15 cellular contexts compared by ENCODE assay signal in the genomic region with DNA sequence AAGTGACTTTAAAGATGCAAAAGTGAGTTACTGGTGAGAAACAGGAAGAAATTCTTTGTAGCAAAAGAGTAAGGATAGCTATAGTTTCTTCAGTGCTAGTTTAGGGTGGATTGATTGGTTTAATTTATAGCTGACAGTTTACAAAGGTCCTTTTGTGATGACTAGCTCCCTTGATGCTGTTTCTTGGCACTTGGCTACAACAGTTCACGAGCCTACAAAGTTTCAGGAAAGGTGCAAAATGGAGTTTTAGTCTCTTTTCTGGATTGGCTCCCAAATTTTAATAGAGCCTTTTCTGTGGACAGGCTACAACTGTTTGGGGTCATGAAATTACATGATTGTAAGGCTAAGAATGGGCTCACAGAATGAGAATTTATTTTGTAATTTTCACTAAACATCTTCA. TPM values are rescaled to one million over a fixed set of nuclear protein-coding genes. Genes with fewer than 3 reads are reported as not detected.
A peak's percentile ranks its signal among the peaks of the same experiment; 100 is the strongest.
DNase-seq lines count a peak whose midpoint lies in the region; ATAC-seq and TF ChIP-seq lines count a peak whose summit lies in the region.
"Had no signal": no experiment of that assay in that cellular context is flagged by ENCODE, and none has a peak within 500 bp of the region (broad histone marks: within the 10 kb centered on the region; RNA-seq: fewer than 3 reads in every experiment).

No MANE protein-coding gene starts in this region.

- no peaks in the 10 kb centered on the region for H3K9me3 ChIP-seq in Panc1 (ENCODE audit: control insufficient read depth, insufficient read depth, low read depth, low read length)

- no peaks in the 10 kb centered on the region for H3K79me2 ChIP-seq in mesendoderm (ENCODE audit: control insufficient read depth, insufficient read depth, low read length)

- peaks cover 4% of the 10 kb centered on the region for H3K9me3 Mint-ChIP-seq in activated T-helper 17 cell treated with anti-CD3 and anti-CD28 coated beads, Interleukin-2, amount 50 U/mL, for 72 hours

- no peak for ATAC-seq in Panc1
- no peak for ATAC-seq in activated T-helper 17 cell treated with anti-CD3 and anti-CD28 coated beads, Interleukin-2, amount 50 U/mL, for 72 hours (replicated peaks)

- H3K18ac ChIP-seq in mesendoderm (ENCODE audit: low read length): no peak overlapping the region

- no peak overlapping the region for H2AK5ac ChIP-seq in mesendoderm (ENCODE audit: low read length)

- no peak overlapping the region for H2BK120ac ChIP-seq in mesendoderm (ENCODE audit: low read depth, low read length)

- no peaks in the 10 kb centered on the region for H3K36me3 ChIP-seq in Panc1 (ENCODE audit: control insufficient read depth, insufficient read depth, low read length)
- H3K36me3 ChIP-seq in mesendoderm (ENCODE audit: control insufficient read depth, insufficient read depth, low read length): no peaks in the 10 kb centered on the region

- intact Hi-C loops in Panc1 (cut with micrococcal nuclease; ENCODE audit: unreplicated experiment): no loop called here

- H3K4me1 Mint-ChIP-seq in activated T-helper 17 cell treated with anti-CD3 and anti-CD28 coated beads, Interleukin-2, amount 50 U/mL, for 72 hours: peaks cover 15% of the 10 kb centered on the region

- H3K9ac ChIP-seq in mesendoderm (ENCODE audit: low read length): no peak overlapping the region

- H3K23ac ChIP-seq in mesendoderm (ENCODE audit: low read length): no peak overlapping the region

- no peak overlapping the region for H3K4ac ChIP-seq in mesendoderm (ENCODE audit: low read depth, low read length)

- CTCF ChIA-PET in Panc1 (lab: Charles Lee): no interaction called here

- no peaks in the 10 kb centered on the region for H3K79me1 ChIP-seq in mesendoderm (ENCODE audit: low read length)

- no peak for TF ChIP-seq CTCF in Panc1 (IDR thresholded peaks at IDR 0.05)

- H3K36me3 Mint-ChIP-seq in activated T-helper 17 cell treated with anti-CD3 and anti-CD28 coated beads, Interleukin-2, amount 50 U/mL, for 72 hours (ENCODE audit: low read depth): peaks cover 19% of the 10 kb centered on the region

- peak overlapping the region; percentile 56 for H3K27ac Mint-ChIP-seq in activated T-helper 17 cell treated with anti-CD3 and anti-CD28 coated beads, Interleukin-2, amount 50 U/mL, for 72 hours
- H3K27ac Mint-ChIP-seq: CD4-positive, alpha-beta T cell; H9 had no signal

- no peaks in the 10 kb centered on the region for H3K27me3 Mint-ChIP-seq in activated T-helper 17 cell treated with anti-CD3 and anti-CD28 coated beads, Interleukin-2, amount 50 U/mL, for 72 hours
- H3K27me3 Mint-ChIP-seq: CD4-positive, alpha-beta T cell had no signal

- H3K4me1 ChIP-seq in Panc1 (ENCODE audit: control insufficient read depth, insufficient read depth, low read length): no peaks in the 10 kb centered on the region
- no peaks in the 10 kb centered on the region for H3K4me1 ChIP-seq in mesendoderm (ENCODE audit: control insufficient read depth, low read depth, low read length)

- H3K27me3 ChIP-seq in Panc1 (ENCODE audit: control insufficient read depth, insufficient read depth, low read length): no peaks in the 10 kb centered on the region
- H3K27me3 ChIP-seq in mesendoderm (ENCODE audit: insufficient read depth, low read length, poor library complexity): no peaks in the 10 kb centered on the region

- H3K56ac ChIP-seq in mesendoderm (ENCODE audit: low read length): no peak overlapping the region

- DNase-seq in Panc1 (ENCODE audit: low read depth, low spot score) (no peak), medulla oblongata (ENCODE audit: extremely low spot score) (peak; percentile 37), amniotic stem cell (lab: John Stamatoyannopoulos, UW) (no peak), NCI-H2029 (lab: John Stamatoyannopoulos, UW) (no peak), GF-D8 (lab: John Stamatoyannopoulos, UW) (no peak), mesendoderm (no peak)
- DNase-seq: ACHN; AML-193; CD4-positive, alpha-beta T cell; DMS153; DMS79; GDM1; H9 had no signal

- TSS peak; percentile 22 for BruUV-seq in Panc1 (replicated peaks; lab: Mats Ljungman, UMichigan)

- no peak overlapping the region for H3K4me3 Mint-ChIP-seq in activated T-helper 17 cell treated with anti-CD3 and anti-CD28 coated beads, Interleukin-2, amount 50 U/mL, for 72 hours
- H3K4me3 Mint-ChIP-seq: CD4-positive, alpha-beta T cell; H9 had no signal

- H3K4me3 ChIP-seq in Panc1 (ENCODE audit: low read depth in 2 of 2, low read length in 2 of 2) (no peak overlapping the region), mesendoderm (ENCODE audit: low read length) (no peak overlapping the region)

- in situ Hi-C loops in Panc1 (cut with HindIII; ENCODE audit: low pct_unique_long_range_greater_than_20kb, low sequenced_read_pairs): no loop called here

- WGBS in mesendoderm (ENCODE audit: extremely low coverage, insufficient coverage, low lambda C conversion rate): no CpG with 5 or more reads among the region's 1 CpG

- H4K5ac ChIP-seq in mesendoderm (ENCODE audit: low read length): no peak overlapping the region

- no peak overlapping the region for H2BK15ac ChIP-seq in mesendoderm (replicated peaks; ENCODE audit: low read depth)

- H3K27ac ChIP-seq in Panc1 (ENCODE audit: low read length) (no peak overlapping the region), mesendoderm (ENCODE audit: low read depth, low read length) (no peak overlapping the region)
- H3K27ac ChIP-seq: C4-2B had no signal

- H2BK5ac ChIP-seq in mesendoderm (ENCODE audit: low read length): no peak overlapping the region

- no peak overlapping the region for H4K8ac ChIP-seq in mesendoderm (ENCODE audit: low read depth, low read length)

- no peak overlapping the region for H3K4me2 ChIP-seq in mesendoderm (ENCODE audit: low read length)

- POLR2A ChIA-PET in Panc1 (lab: Charles Lee): no interaction called here

RNA-seq across cellular contexts. Expression of gene BNIP1, which starts 40.9 kb away (rescaled TPM):
- total RNA-seq in Panc1 (2021; ENCODE audit: unreplicated experiment): 12.3 TPM
- polyA plus RNA-seq in Panc1 (2012; ENCODE audit: insufficient read length): 8.6 TPM
- total RNA-seq in activated T-helper 17 cell treated with anti-CD3 and anti-CD28 coated beads, Interleukin-2, amount 50 U/mL, for 72 hours: 10 to 100 TPM; 13.0 to 18.5 TPM
- 13.2 TPM for polyA plus RNA-seq in mesendoderm (2013, experiment 1 of 2)
- polyA plus RNA-seq in mesendoderm (2013, experiment 2 of 2): 14.1 TPM

RNA-seq across cellular contexts. Expression of gene CREBRF, which starts 47.3 kb away (rescaled TPM):
- total RNA-seq in Panc1 (2021; ENCODE audit: unreplicated experiment): 9.0 TPM
- 3.2 TPM for polyA plus RNA-seq in Panc1 (2012; ENCODE audit: insufficient read length)
- total RNA-seq in activated T-helper 17 cell treated with anti-CD3 and anti-CD28 coated beads, Interleukin-2, amount 50 U/mL, for 72 hours: 10 to 100 TPM; 10.5 to 29.5 TPM
- polyA plus RNA-seq in mesendoderm (2013, experiment 1 of 2): 1.0 TPM
- polyA plus RNA-seq in mesendoderm (2013, experiment 2 of 2): 1.1 TPM
